In genomic region chr20:37202267-37202943, GRCh38 we compare ENCODE assay signal across 9 cellular contexts. TPM values are rescaled to one million over a fixed set of nuclear protein-coding genes. Genes with fewer than 3 reads are reported as not detected.
A peak's percentile ranks its signal among the peaks of the same experiment; 100 is the strongest.
DNase-seq lines count a peak whose midpoint lies in the region; ATAC-seq and TF ChIP-seq lines count a peak whose summit lies in the region.
"Had no signal": no experiment of that assay in that cellular context is flagged by ENCODE, and none has a peak within 500 bp of the region (broad histone marks: within the 10 kb centered on the region; RNA-seq: fewer than 3 reads in every experiment).

No MANE protein-coding gene starts in this region.

- intact Hi-C loops in Caco-2 (cut with micrococcal nuclease; ENCODE audit: unreplicated experiment) (loop anchor here (1.0 to 2.0 kb wide), 2 partner anchors 178 to 332 kb away; no protein-coding TSS in a partner anchor), HCT116 (cut with micrococcal nuclease) (loop anchor here (1.0 kb wide), 1 partner anchor 332 kb away; no protein-coding TSS in a partner anchor)

- peaks cover 100% of the 10 kb centered on the region for H3K36me3 Mint-ChIP-seq in Caco-2 (ENCODE audit: insufficient read depth, unreplicated experiment)

- peak; percentile 42 for TF ChIP-seq RAD21 in HCT116 (IDR thresholded peaks at IDR 0.05; ENCODE audit: low read depth)

- no peak overlapping the region for H3K4me3 Mint-ChIP-seq in Caco-2 (ENCODE audit: unreplicated experiment)

- DNase-seq in Caco-2 (peak; percentile 74 to 82), HCT116 (ENCODE audit: low read depth, low spot score) (peak; percentile 35), Peyer's patch (peak in 1 of 3 donors; percentile 63), choroid plexus epithelial cell (ENCODE audit: low read depth) (peak; percentile 98), lung microvascular endothelial cell (ENCODE audit: low read depth in 2 of 2) (peak; percentile 58 to 81), NCI-H2029 treated with DMSO at 0.1 percent for 48 hours (lab: John Stamatoyannopoulos, UW) (no peak)

- ATAC-seq in HCT116 = peak; percentile 85
- ATAC-seq in HG03108 (IDR thresholded peaks at IDR 0.05; ENCODE audit: unreplicated experiment) = no peak
- ATAC-seq in HG03342 (IDR thresholded peaks at IDR 0.05; ENCODE audit: unreplicated experiment) = no peak

- TF ChIP-seq CTCF in Caco-2 (IDR thresholded peaks at IDR 0.05; ENCODE audit: insufficient read depth in 1 of 2, low read depth in 1 of 2, low read length in 1 of 2, severe bottlenecking in 1 of 2, unreplicated experiment in 1 of 2) = peak; percentile 96 to 99
- peak; percentile 49 to 84 (median 78); a peak in 5 of 6 replicates for TF ChIP-seq CTCF in HCT116 (IDR thresholded peaks at IDR 0.05 in 2 of 3, conservative IDR thresholded peaks at IDR 0.05 in 1 of 3; ENCODE audit: borderline replicate concordance in 1 of 3, insufficient read depth in 1 of 3, low read depth in 2 of 3, low read length in 2 of 3)
- TF ChIP-seq CTCF in Peyer's patch (IDR thresholded peaks at IDR 0.05) = peak; percentile 38 to 69 (median 68)
- TF ChIP-seq CTCF in choroid plexus epithelial cell (conservative IDR thresholded peaks at IDR 0.05; ENCODE audit: low read depth, low read length) = peak; percentile 89

- H3K4me1 ChIP-seq in Caco-2 = peaks cover 9% of the 10 kb centered on the region
- peaks cover 6 to 7% of the 10 kb centered on the region in 2 experiments; a peak in 3 of 4 replicates for H3K4me1 ChIP-seq in HCT116 (ENCODE audit: control insufficient read depth in 1 of 2, insufficient read depth in 2 of 2, low read length in 2 of 2)
- peaks cover 0 to 10% (median 0%) of the 10 kb centered on the region in 4 donors for H3K4me1 ChIP-seq in Peyer's patch

- H3K27ac Mint-ChIP-seq in Caco-2 (ENCODE audit: unreplicated experiment) = no peak overlapping the region

- no peaks in the 10 kb centered on the region for H4K20me1 ChIP-seq in HCT116 (ENCODE audit: insufficient read depth)

- H3K36me3 ChIP-seq in Caco-2 (ENCODE audit: control insufficient read depth, insufficient read depth, low read length) (peaks cover 19% of the 10 kb centered on the region), HCT116 (ENCODE audit: control insufficient read depth in 1 of 2, insufficient read depth in 2 of 2, low read length in 2 of 2) (peaks cover 52 to 58% of the 10 kb centered on the region in 2 experiments), Peyer's patch (peaks cover 0 to 81% (median 3%) of the 10 kb centered on the region in 3 donors)

- no peaks in the 10 kb centered on the region for H3K9me2 ChIP-seq in HCT116 (ENCODE audit: insufficient read depth)

- no peaks in the 10 kb centered on the region for H3K27me3 Mint-ChIP-seq in Caco-2 (ENCODE audit: insufficient read depth, unreplicated experiment)

- H3K4me1 Mint-ChIP-seq in Caco-2 (ENCODE audit: low read depth, unreplicated experiment) = peaks cover 16% of the 10 kb centered on the region

- H3K4me3 ChIP-seq in Caco-2 (ENCODE audit: low read depth, low read length) (no peak overlapping the region), HCT116 (replicated peaks in 1 of 2; ENCODE audit: low read depth in 1 of 2, low read length in 2 of 2) (no peak overlapping the region), Peyer's patch (no peak overlapping the region), choroid plexus epithelial cell (ENCODE audit: low read depth, low read length) (peak overlapping the region; percentile 34)

- H3K27me3 ChIP-seq in Caco-2 (replicated peaks; ENCODE audit: control insufficient read depth, insufficient read depth, low read length) = no peaks in the 10 kb centered on the region
- H3K27me3 ChIP-seq in HCT116 (ENCODE audit: insufficient read depth, low read length) = no peaks in the 10 kb centered on the region
- H3K27me3 ChIP-seq in Peyer's patch = no peaks in the 10 kb centered on the region

- peak overlapping the region; percentile 6; the same call in 1 of the 2 replicates for H3K4me2 ChIP-seq in HCT116 (ENCODE audit: low read length)

- no peak overlapping the region for H2AFZ ChIP-seq in HCT116 (ENCODE audit: low read depth, low read length, poor library complexity, severe bottlenecking)

- H3K9me3 Mint-ChIP-seq in Caco-2 (ENCODE audit: unreplicated experiment) = no peaks in the 10 kb centered on the region

- no TSS peak for BruUV-seq in Caco-2 (replicated peaks; lab: Mats Ljungman, UMichigan)
- BruUV-seq in HCT116 (replicated peaks; lab: Mats Ljungman, UMichigan) = no TSS peak

- H3K9ac ChIP-seq in HCT116 (ENCODE audit: low read length) = no peak overlapping the region

- H3K27ac ChIP-seq in HCT116 (ENCODE audit: low read depth, low read length) = no peak overlapping the region; the same call in 1 of the 2 replicates
- peak overlapping the region in 2 of 4 donors; percentile 35 to 67 for H3K27ac ChIP-seq in Peyer's patch

- POLR2A ChIA-PET in Caco-2 (lab: Charles Lee) = interaction anchor here (0.9 kb wide), 1 partner anchor 24 kb away, joined by 5 read pairs; no protein-coding TSS in a partner anchor
- POLR2A ChIA-PET in HCT116 (lab: Charles Lee) = no interaction called here

- no peaks in the 10 kb centered on the region for H3K9me3 ChIP-seq in Caco-2
- H3K9me3 ChIP-seq in HCT116 (ENCODE audit: control insufficient read depth in 1 of 2, insufficient read depth in 1 of 2, low read depth in 1 of 2, low read length in 2 of 2) = no peaks in the 10 kb centered on the region
- H3K9me3 ChIP-seq in Peyer's patch = no peaks in the 10 kb centered on the region

- RAD21 ChIA-PET in HCT116 (lab: Charles Lee; ENCODE audit: low non-redundant PET in 1 of 2, low total read pairs in 2 of 2, uncharacterized antibody in 2 of 2, unreplicated experiment in 2 of 2) = no interaction called here

- TF ChIP-seq POLR2A in HCT116 (IDR thresholded peaks at IDR 0.05; ENCODE audit: borderline replicate concordance, extremely low read depth, insufficient read depth, insufficient read length) (no peak), Peyer's patch (IDR thresholded peaks at IDR 0.05) (no peak)

- H3K79me2 ChIP-seq in HCT116 (ENCODE audit: insufficient read depth, low read length) = peaks cover 74% of the 10 kb centered on the region

- CTCF ChIA-PET in Caco-2 (lab: Charles Lee) = interaction anchor here (0.6 kb wide), 1 partner anchor 11 kb away, joined by 3 read pairs; no protein-coding TSS in a partner anchor
- CTCF ChIA-PET in HCT116 (lab: Charles Lee) = interaction anchor here (2.4 kb wide), 1 partner anchor 10 kb away, joined by 7 read pairs; no protein-coding TSS in a partner anchor

TF ChIP-seq in HCT116, 20 proteins besides CTCF, POLR2A, EP300 and RAD21:
- TF ChIP-seq EGR1 (IDR thresholded peaks at IDR 0.05; ENCODE audit: low read depth) = no peak
- TF ChIP-seq YY1 (IDR thresholded peaks at IDR 0.05; ENCODE audit: extremely low read depth, insufficient replicate concordance, low read depth, low read length) = no peak
- TF ChIP-seq TCF7L2 (IDR thresholded peaks at IDR 0.05; ENCODE audit: borderline replicate concordance, extremely low read depth, insufficient read depth, insufficient read length) = no peak
- TF ChIP-seq CBX3 (IDR thresholded peaks at IDR 0.05; ENCODE audit: low read depth) = no peak
- TF ChIP-seq SRF (IDR thresholded peaks at IDR 0.05; ENCODE audit: low read depth) = no peak
- TF ChIP-seq, protein P1, sequence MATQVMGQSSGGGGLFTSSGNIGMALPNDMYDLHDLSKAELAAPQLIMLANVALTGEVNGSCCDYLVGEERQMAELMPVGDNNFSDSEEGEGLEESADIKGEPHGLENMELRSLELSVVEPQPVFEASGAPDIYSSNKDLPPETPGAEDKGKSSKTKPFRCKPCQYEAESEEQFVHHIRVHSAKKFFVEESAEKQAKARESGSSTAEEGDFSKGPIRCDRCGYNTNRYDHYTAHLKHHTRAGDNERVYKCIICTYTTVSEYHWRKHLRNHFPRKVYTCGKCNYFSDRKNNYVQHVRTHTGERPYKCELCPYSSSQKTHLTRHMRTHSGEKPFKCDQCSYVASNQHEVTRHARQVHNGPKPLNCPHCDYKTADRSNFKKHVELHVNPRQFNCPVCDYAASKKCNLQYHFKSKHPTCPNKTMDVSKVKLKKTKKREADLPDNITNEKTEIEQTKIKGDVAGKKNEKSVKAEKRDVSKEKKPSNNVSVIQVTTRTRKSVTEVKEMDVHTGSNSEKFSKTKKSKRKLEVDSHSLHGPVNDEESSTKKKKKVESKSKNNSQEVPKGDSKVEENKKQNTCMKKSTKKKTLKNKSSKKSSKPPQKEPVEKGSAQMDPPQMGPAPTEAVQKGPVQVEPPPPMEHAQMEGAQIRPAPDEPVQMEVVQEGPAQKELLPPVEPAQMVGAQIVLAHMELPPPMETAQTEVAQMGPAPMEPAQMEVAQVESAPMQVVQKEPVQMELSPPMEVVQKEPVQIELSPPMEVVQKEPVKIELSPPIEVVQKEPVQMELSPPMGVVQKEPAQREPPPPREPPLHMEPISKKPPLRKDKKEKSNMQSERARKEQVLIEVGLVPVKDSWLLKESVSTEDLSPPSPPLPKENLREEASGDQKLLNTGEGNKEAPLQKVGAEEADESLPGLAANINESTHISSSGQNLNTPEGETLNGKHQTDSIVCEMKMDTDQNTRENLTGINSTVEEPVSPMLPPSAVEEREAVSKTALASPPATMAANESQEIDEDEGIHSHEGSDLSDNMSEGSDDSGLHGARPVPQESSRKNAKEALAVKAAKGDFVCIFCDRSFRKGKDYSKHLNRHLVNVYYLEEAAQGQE (IDR thresholded peaks at IDR 0.05; ENCODE audit: low read depth) = no peak
- no peak for TF ChIP-seq SIN3A (IDR thresholded peaks at IDR 0.05; ENCODE audit: low read depth)
- TF ChIP-seq JUND (IDR thresholded peaks at IDR 0.05) = no peak; the same call in 1 of the 2 replicates
- peak; percentile 21 for TF ChIP-seq ELF1 (IDR thresholded peaks at IDR 0.05; ENCODE audit: borderline replicate concordance, low read depth)
- no peak for TF ChIP-seq ZFX (IDR thresholded peaks at IDR 0.05)
- peak; percentile 59 for TF ChIP-seq FOSL1 (IDR thresholded peaks at IDR 0.05; ENCODE audit: low read depth)
- no peak for TF ChIP-seq SP1 (IDR thresholded peaks at IDR 0.05; ENCODE audit: low read depth)
- TF ChIP-seq CEBPB (IDR thresholded peaks at IDR 0.05; ENCODE audit: low read depth) = peak; percentile 33; the same call in 1 of the 2 replicates

RNA-seq across cellular contexts. Expression of gene MROH8, which starts 23.1 kb away (rescaled TPM):
- 1.3 and 2.6 TPM in 2 replicates for total RNA-seq in Caco-2 (2022)
- total RNA-seq in HCT116 (2021; ENCODE audit: unreplicated experiment) = 0.79 TPM
- polyA plus RNA-seq in HCT116 (2012) = 0.73 and 1.1 TPM in 2 replicates
- 10 to 100 TPM in 1 of 4 donors, 1 to 10 TPM in 2, under 1 TPM in 1; 0.54 to 14.0 (median 3.2) TPM for total RNA-seq in Peyer's patch
- 0.65 and 0.79 TPM in 2 replicates for total RNA-seq in lung microvascular endothelial cell

RNA-seq across cellular contexts. Expression of gene RPN2, which starts 23.3 kb away (rescaled TPM):
- 789 and 838 TPM in 2 replicates for total RNA-seq in Caco-2 (2022)
- 220 TPM for total RNA-seq in HCT116 (2021; ENCODE audit: unreplicated experiment)
- 262 and 288 TPM in 2 replicates for polyA plus RNA-seq in HCT116 (2012)
- total RNA-seq in Peyer's patch = 100 to 1,000 TPM in 3 of 4 donors, 10 to 100 TPM in 1; 95.2 to 116 (median 109) TPM
- total RNA-seq in lung microvascular endothelial cell = 236 and 252 TPM in 2 replicates

RNA-seq across cellular contexts. Expression of gene GHRH, which starts 59.2 kb away (rescaled TPM):
- total RNA-seq in Caco-2 (2022) (not detected in 2 replicates), HCT116 (2021; ENCODE audit: unreplicated experiment) (not detected), Peyer's patch (not detected), lung microvascular endothelial cell (not detected in 2 replicates)
- polyA plus RNA-seq in HCT116 (2012) = not detected in 2 replicates
- total RNA-seq: T-helper 2 cell treated with Interferon-gamma antibody and Interleukin-4, amounts not matched to agents 100 ng/mL and 5 ng/mL, for 36 hours had no signal
